In the genomic region with DNA sequence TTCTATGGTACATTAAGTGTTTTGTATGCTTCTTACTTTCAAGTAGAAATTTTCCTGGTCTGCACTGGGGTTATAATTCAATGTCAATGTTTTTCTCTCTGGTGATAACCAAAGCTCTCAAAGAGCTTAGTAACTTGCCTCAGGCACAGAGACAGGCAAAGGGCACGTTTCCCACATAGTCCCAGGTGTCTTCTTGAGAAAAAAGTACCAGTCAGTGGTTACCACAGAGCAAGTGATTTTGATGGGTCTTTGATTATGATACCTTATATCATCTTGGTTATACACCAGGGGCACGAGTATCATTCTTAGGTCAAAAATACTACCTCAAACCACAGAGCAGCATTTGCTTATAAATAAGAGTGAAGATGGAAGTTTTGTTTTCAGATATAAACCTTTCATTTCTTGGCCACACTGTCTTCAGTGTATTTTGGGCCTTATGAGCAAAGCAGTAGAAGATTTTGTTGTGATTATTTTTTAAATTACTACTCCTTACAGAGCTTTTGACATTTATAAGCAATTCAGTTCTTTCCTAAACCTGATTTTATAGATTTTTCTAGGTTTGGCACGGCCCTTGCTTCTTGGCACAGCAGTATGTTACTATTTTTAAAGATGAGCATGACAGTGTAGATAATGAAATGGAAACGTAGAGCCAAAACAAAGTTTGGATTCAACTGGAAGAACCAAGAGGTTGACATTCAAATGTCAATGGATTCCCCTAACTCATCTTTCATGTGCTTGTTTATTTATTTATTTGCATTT, we compare ENCODE assay signal across 17 cellular contexts.
"Had no signal": no experiment of that assay in that cellular context is flagged by ENCODE, and none has a peak within 500 bp of the region (broad histone marks: within the 10 kb centered on the region; RNA-seq: fewer than 3 reads in every experiment).

No MANE protein-coding gene starts in this region.

- H3K27me3 ChIP-seq: gastrocnemius medialis had no signal

- H3K36me3 ChIP-seq: gastrocnemius medialis had no signal

- H3K4me3 ChIP-seq: coronary artery, gastrocnemius medialis had no signal

- ATAC-seq: gastrocnemius medialis, left colon, T-cell had no signal

- H3K27ac ChIP-seq: gastrocnemius medialis had no signal

- DNase-seq: activated B cell treated with CpG ODN at 0.5 μM for 24 hours; activated CD4-positive, alpha-beta memory T cell treated with anti-CD3 and anti-CD28 coated beads for 36 hours; activated CD4-positive, alpha-beta T cell treated with anti-CD3 and anti-CD28 coated beads for 4 hours; activated naive CD4-positive, alpha-beta T cell treated with Interleukin-2 at 50 U/mL for 16 hours; activated naive CD8-positive, alpha-beta T cell treated with anti-CD3 and anti-CD28 coated beads, Interleukin-2, amount 10 ng/mL, durations not matched to agents 7 days and 5 days; activated T-cell treated with anti-CD3 and anti-CD28 coated beads, Interleukin-2, amount 50 U/mL, for 1 hour; erythroblast; gastrocnemius medialis; left colon; occipital lobe; posterior cingulate gyrus; stimulated activated CD4-positive, alpha-beta T cell treated with anti-CD3 and anti-CD28 coated beads, Interleukin-12 subunit alpha, Interleukin-12 subunit beta, amount 100 ng/mL, for 4 hours; stimulated activated CD4-positive, alpha-beta T cell treated with anti-CD3 and anti-CD28 coated beads, Interleukin-1b, Interleukin-23, amount 100 ng/mL, for 48 hours; stimulated activated CD8-positive, alpha-beta memory T cell treated with anti-CD3 and anti-CD28 coated beads, Interleukin-4, amount 100 ng/mL, for 48 hours; stimulated activated naive CD4-positive, alpha-beta T cell; T-cell had no signal

- H3K9me3 ChIP-seq: gastrocnemius medialis had no signal
